In the genomic region with DNA sequence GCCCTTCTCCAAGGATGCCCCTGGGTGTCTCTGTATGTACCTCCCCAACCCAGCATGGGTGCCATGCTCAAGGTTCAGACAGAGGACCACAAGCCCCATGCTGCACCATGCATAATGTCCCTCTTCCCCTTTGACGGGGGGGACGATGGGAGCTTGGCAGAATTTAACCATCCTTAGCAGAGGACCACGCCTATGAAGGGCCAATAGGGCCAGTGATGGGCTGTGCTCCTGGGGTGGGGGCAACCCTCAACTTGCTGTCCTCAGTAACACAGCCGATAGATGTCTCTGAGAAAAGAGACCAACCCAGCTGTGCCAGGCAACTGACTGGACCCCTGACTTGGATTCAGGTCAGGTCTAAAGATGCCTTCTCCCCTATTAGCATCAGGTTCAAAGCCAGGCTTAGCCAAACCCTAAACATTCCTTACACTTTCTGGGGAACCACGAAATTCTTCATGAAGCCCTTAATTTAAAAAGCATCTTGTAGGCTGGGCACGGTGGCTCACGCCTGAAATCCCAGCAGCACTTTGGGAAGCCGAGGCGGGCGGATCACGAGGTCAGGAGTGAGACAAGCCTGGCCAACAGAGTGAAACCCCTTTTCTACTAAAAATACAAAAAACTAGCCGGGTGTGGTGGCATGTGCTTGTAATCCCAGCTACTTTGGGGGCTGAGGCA, we compare ENCODE assay signal across 10 cellular contexts. TPM values are rescaled to one million over a fixed set of nuclear protein-coding genes. Genes with fewer than 3 reads are reported as not detected.
DNase-seq lines count a peak whose midpoint lies in the region; TF ChIP-seq lines count a peak whose summit lies in the region.
"Had no signal": no experiment of that assay in that cellular context is flagged by ENCODE, and none has a peak within 500 bp of the region (broad histone marks: within the 10 kb centered on the region; RNA-seq: fewer than 3 reads in every experiment).

No MANE protein-coding gene starts in this region.

- CTCF ChIA-PET in CD4-positive, alpha-beta memory T cell (lab: Charles Lee; ENCODE audit: partially characterized antibody) = no interaction called here

- peaks cover 14 to 33% (median 24%) of the 10 kb centered on the region in 4 donors for H3K4me1 Mint-ChIP-seq in CD4-positive, alpha-beta memory T cell

- peaks cover 38% of the 10 kb centered on the region for H3K79me1 ChIP-seq in trophoblast cell (ENCODE audit: low read length)

- H3K36me3 ChIP-seq in CD4-positive, alpha-beta memory T cell (ENCODE audit: insufficient read depth, low read length) = no peaks in the 10 kb centered on the region
- H3K36me3 ChIP-seq in adrenal gland (replicated peaks in 1 of 2) = no peaks in the 10 kb centered on the region
- no peaks in the 10 kb centered on the region for H3K36me3 ChIP-seq in trophoblast cell (ENCODE audit: control insufficient read depth in 1 of 2, insufficient read depth in 2 of 2, low read length in 2 of 2)

- H4K8ac ChIP-seq in trophoblast cell (ENCODE audit: low read depth, low read length) = no peak overlapping the region

- H3K23ac ChIP-seq in trophoblast cell (ENCODE audit: low read length) = no peak overlapping the region

- no peak overlapping the region for H3K9ac ChIP-seq in trophoblast cell (ENCODE audit: low read length)

- H3K9me3 Mint-ChIP-seq in CD4-positive, alpha-beta memory T cell = no peaks in the 10 kb centered on the region
- H3K9me3 Mint-ChIP-seq: stimulated activated naive CD8-positive, alpha-beta T cell treated with anti-CD3 and anti-CD28 coated beads, Interleukin-15, Interleukin-2, amounts not matched to agents 100 ng/mL and 50 ng/mL, for 24 hours had no signal

- no peak overlapping the region for H4K12ac ChIP-seq in trophoblast cell (ENCODE audit: low read depth, low read length)

- no peak overlapping the region for H3K18ac ChIP-seq in trophoblast cell (ENCODE audit: low read length)

- peak overlapping the region in 1 of 8 donors; percentile 81 for H3K4me3 Mint-ChIP-seq in CD4-positive, alpha-beta memory T cell

- H4K91ac ChIP-seq in trophoblast cell (ENCODE audit: low read depth, low read length) = peak overlapping the region; percentile 71

- no peak overlapping the region for H3K4ac ChIP-seq in trophoblast cell (ENCODE audit: low read depth, low read length)

- H2AK5ac ChIP-seq in trophoblast cell (ENCODE audit: low read length) = peak overlapping the region; percentile 22

- H3K4me1 ChIP-seq in CD4-positive, alpha-beta memory T cell (ENCODE audit: insufficient read depth, low read length) = peaks cover 26% of the 10 kb centered on the region
- H3K4me1 ChIP-seq in adrenal gland (replicated peaks in 1 of 2) (peaks cover 38 to 46% of the 10 kb centered on the region in 2 donors), trophoblast cell (ENCODE audit: control insufficient read depth in 1 of 2, insufficient read depth in 2 of 2, low read length in 2 of 2) (peaks cover 50 to 52% of the 10 kb centered on the region in 2 experiments)

- peak overlapping the region; percentile 23 for H2BK120ac ChIP-seq in trophoblast cell (ENCODE audit: insufficient read depth, low read length, poor library complexity)

- 86 to 95% (median 93%) methylated on average over 11 to 12 of the region's 12 CpGs for WGBS in adrenal gland, 4 donors
- no CpG with 5 or more reads among the region's 12 CpGs for WGBS in trophoblast cell (ENCODE audit: extremely low coverage, insufficient coverage, insufficient read length)

- H3K36me3 Mint-ChIP-seq in CD4-positive, alpha-beta memory T cell = no peaks in the 10 kb centered on the region

- intact Hi-C loops in CD4-positive, alpha-beta memory T cell (cut with micrococcal nuclease) = no loop called here
- intact Hi-C loops in adrenal gland (cut with DNase I) = loop anchor here in 1 of 2 donors (5.0 kb wide), 1 partner anchor 37 kb away; no protein-coding TSS in a partner anchor

- no peak for TF ChIP-seq POLR2A in adrenal gland (IDR thresholded peaks at IDR 0.05)

- peak; percentile 0 for DNase-seq in AG08396 (ENCODE audit: low spot score)
- DNase-seq in CD4-positive, alpha-beta memory T cell = no peak
- DNase-seq in adrenal gland = peak in 1 of 7 donors; percentile 50
- no peak for DNase-seq in trophoblast cell
- DNase-seq in stimulated activated CD4-positive, alpha-beta T cell treated with anti-CD3 and anti-CD28 coated beads, Interleukin-12 subunit alpha, Interleukin-12 subunit beta, amount 100 ng/mL, for 4 hours = no peak
- DNase-seq in NCI-H1694 (lab: John Stamatoyannopoulos, UW) = no peak
- DNase-seq in effector CD4-positive, alpha-beta T cell = no peak
- DNase-seq: cortex of kidney, MV-4-11 had no signal

- POLR2A ChIA-PET in CD4-positive, alpha-beta memory T cell (lab: Charles Lee; ENCODE audit: partially characterized antibody) = interaction anchor here (1.9 to 4.2 kb wide), 3 partner anchors 20 to 133 kb away, joined by 4 to 24 read pairs (median 11); a partner anchor contains a TSS

- no peak overlapping the region for H3K14ac ChIP-seq in trophoblast cell (ENCODE audit: low read length)

- TF ChIP-seq CTCF in adrenal gland (IDR thresholded peaks at IDR 0.05) = no peak

- H3K27ac ChIP-seq in CD4-positive, alpha-beta memory T cell (ENCODE audit: low read depth, low read length) = no peak overlapping the region
- H3K27ac ChIP-seq in adrenal gland = peak overlapping the region in 3 of 5 donors; percentile 76 to 94 (median 93)
- no peak overlapping the region for H3K27ac ChIP-seq in trophoblast cell (ENCODE audit: low read depth, low read length)

- H3K27ac Mint-ChIP-seq in CD4-positive, alpha-beta memory T cell = peak overlapping the region in 5 of 7 donors; percentile 86 to 94 (median 91)

- H2BK12ac ChIP-seq in trophoblast cell (ENCODE audit: low read length) = peak overlapping the region; percentile 25

- H2AFZ ChIP-seq in trophoblast cell (ENCODE audit: insufficient read depth, low read length, poor library complexity) = no peak overlapping the region

- H3K4me3 ChIP-seq in CD4-positive, alpha-beta memory T cell (ENCODE audit: low read length in 2 of 2) = no peak overlapping the region
- H3K4me3 ChIP-seq in adrenal gland (no peak overlapping the region), trophoblast cell (ENCODE audit: low read depth, low read length) (no peak overlapping the region)

- H2BK5ac ChIP-seq in trophoblast cell (ENCODE audit: low read depth, low read length, poor library complexity) = no peak overlapping the region

- no peaks in the 10 kb centered on the region for H3K9me3 ChIP-seq in CD4-positive, alpha-beta memory T cell (ENCODE audit: control insufficient read depth in 1 of 2, low read length in 2 of 2)
- H3K9me3 ChIP-seq in adrenal gland (replicated peaks in 1 of 3) (no peaks in the 10 kb centered on the region), trophoblast cell (ENCODE audit: insufficient read depth, low read depth, low read length) (no peaks in the 10 kb centered on the region)

- no peaks in the 10 kb centered on the region for H3K27me3 Mint-ChIP-seq in CD4-positive, alpha-beta memory T cell
- H3K27me3 Mint-ChIP-seq: stimulated activated naive CD8-positive, alpha-beta T cell treated with anti-CD3 and anti-CD28 coated beads, Interleukin-15, Interleukin-2, amounts not matched to agents 100 ng/mL and 50 ng/mL, for 24 hours had no signal

- no peaks in the 10 kb centered on the region for H3K79me2 ChIP-seq in trophoblast cell (ENCODE audit: control insufficient read depth, insufficient read depth, low read length, poor library complexity)

- no peak overlapping the region for H3K4me2 ChIP-seq in trophoblast cell (ENCODE audit: low read length)

- H3K27me3 ChIP-seq in CD4-positive, alpha-beta memory T cell (ENCODE audit: insufficient read depth, low read length) = no peaks in the 10 kb centered on the region
- no peaks in the 10 kb centered on the region for H3K27me3 ChIP-seq in adrenal gland
- H3K27me3 ChIP-seq in trophoblast cell (ENCODE audit: insufficient read depth, low read length) = no peaks in the 10 kb centered on the region

RNA-seq across cellular contexts. Expression of a gene that starts 20.7 kb away (rescaled TPM):
- total RNA-seq in CD4-positive, alpha-beta memory T cell = 100 to 1,000 TPM; 265 to 276 TPM
- polyA plus RNA-seq in CD4-positive, alpha-beta memory T cell = 10 to 100 TPM in 1 of 2 donors, 1 to 10 TPM in 1; 9.1 to 42.6 TPM
- total RNA-seq in adrenal gland = 100 to 1,000 TPM in 1 of 8 donors, 10 to 100 TPM in 7; 60.5 to 180 (median 83.2) TPM
- polyA plus RNA-seq in adrenal gland = 10 to 100 TPM; 10.2 to 25.8 (median 25.7) TPM
- polyA plus RNA-seq in trophoblast cell (2013) = 3.8 TPM in 2 replicates

Comparison
In these comparisons a context has a peak if more than half of its experiments do, and no peak if none do; other contexts are left out.
1. H3K27ac ChIP-seq: peak in adrenal gland (3 of 5); none in CD4-positive, alpha-beta memory T cell (single experiment) and trophoblast cell (single experiment).